Comparison of ENCODE assay signal across 23 cellular contexts in the genomic region with DNA sequence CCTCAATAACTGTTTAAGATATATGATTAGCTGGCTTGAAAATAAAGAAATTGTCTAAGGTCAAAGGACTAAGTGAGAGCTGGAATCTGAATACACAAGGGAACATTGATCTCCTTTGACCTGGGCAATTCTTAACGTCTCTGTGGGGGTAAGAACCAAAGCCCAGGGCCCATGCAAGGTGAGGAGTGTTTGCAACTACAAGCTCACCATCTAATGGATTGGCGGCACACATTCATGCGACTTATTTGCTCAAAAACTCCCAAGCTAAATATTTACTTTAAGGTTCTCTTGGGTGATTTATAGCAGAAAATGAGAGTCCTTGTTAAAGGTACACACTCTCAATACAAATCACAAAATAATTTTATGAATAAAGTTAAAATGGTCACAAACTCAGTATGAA.
DNase-seq lines count a peak whose midpoint lies in the region; ATAC-seq, FAIRE-seq and TF ChIP-seq lines count a peak whose summit lies in the region.
"Had no signal": no experiment of that assay in that cellular context is flagged by ENCODE, and none has a peak within 500 bp of the region (broad histone marks: within the 10 kb centered on the region; RNA-seq: fewer than 3 reads in every experiment).

No MANE protein-coding gene starts in this region.

- peak; percentile 65 for FAIRE-seq in A549 (lab: Jason Lieb, UNC)
- FAIRE-seq: GM19239, H54 had no signal

- H3K36me3 ChIP-seq in liver (ENCODE audit: control insufficient read depth in 4 of 4, insufficient read depth in 3 of 4, low read depth in 1 of 4, low read length in 3 of 4) (no peaks in the 10 kb centered on the region), body of pancreas (replicated peaks in 1 of 2; ENCODE audit: insufficient read depth in 1 of 2, low read depth in 2 of 2) (no peaks in the 10 kb centered on the region)

- intact Hi-C loops in body of pancreas (cut with DNase I), result no loop called here

- TF ChIP-seq POLR2A in A549 (IDR thresholded peaks at IDR 0.05; ENCODE audit: low read length), result no peak
- TF ChIP-seq POLR2A in body of pancreas (IDR thresholded peaks at IDR 0.05), result no peak

- H3K4me3 ChIP-seq in A549 (no peak overlapping the region), liver (ENCODE audit: low read depth in 1 of 3, low read length in 3 of 3) (no peak overlapping the region), body of pancreas (no peak overlapping the region)

- H3K9me3 ChIP-seq in A549, result peaks cover 5% of the 10 kb centered on the region; the same call in 2 of the 3 replicates
- no peaks in the 10 kb centered on the region for H3K9me3 ChIP-seq in liver (ENCODE audit: control insufficient read depth in 4 of 4, low read length in 3 of 4)
- H3K9me3 ChIP-seq in body of pancreas, result no peaks in the 10 kb centered on the region

- H3K4me1 ChIP-seq in A549, result peaks cover 10% of the 10 kb centered on the region
- peaks cover 2 to 11% (median 4%) of the 10 kb centered on the region in 4 donors for H3K4me1 ChIP-seq in liver (ENCODE audit: control insufficient read depth in 4 of 4, insufficient read depth in 4 of 4, low read length in 3 of 4)
- peaks cover 4% of the 10 kb centered on the region for H3K4me1 ChIP-seq in body of pancreas

- peak in 1 of 2 experiments; percentile 35 for DNase-seq in A549 (ENCODE audit: low read depth in 1 of 2, low spot score in 1 of 2)
- DNase-seq in DMS53 (lab: John Stamatoyannopoulos, UW), result peak; percentile 76
- DNase-seq in NCI-H774 (lab: John Stamatoyannopoulos, UW), result peak; percentile 3
- DNase-seq in glomerular visceral epithelial cell (ENCODE audit: extremely low spot score), result no peak
- DNase-seq in body of pancreas, result no peak
- DNase-seq in KBM-7, result no peak
- DNase-seq: C1 segment of cervical spinal cord; CD4-positive, alpha-beta memory T cell; COR-L47; Kasumi-1; MV-4-11; NCI-H1105 treated with DMSO at 0.1 percent for 48 hours; NCI-H1694 treated with DMSO at 0.1 percent for 48 hours; NCI-H2081 treated with DMSO at 0.1 percent for 48 hours; NCI-H2171; NCI-H226; NCI-H510A; NCI-H82; Right ventricle myocardium superior; RPMI8226 had no signal

- 13% methylated on average over 3 of the region's 3 CpGs for WGBS in A549 (ENCODE audit: missing lambda C conversion rate)
- WGBS in liver, result 31% methylated on average over 3 of the region's 3 CpGs
- 28 to 35% methylated on average over 3 of the region's 3 CpGs for WGBS in body of pancreas, 2 donors

- peak overlapping the region; percentile 31; the same call in 1 of the 3 replicates for H3K4me2 ChIP-seq in A549

- ATAC-seq in A549 (no peak), body of pancreas (no peak)

- CTCF ChIA-PET in A549 (lab: Yijun Ruan, JAX), result interaction anchor here (1.2 kb wide), 1 partner anchor 111 kb away, joined by 3 read pairs; no protein-coding TSS in a partner anchor

- in situ Hi-C loops in KBM-7 (cut with MboI; ENCODE audit: low pct_unique_long_range_greater_than_20kb, low sequenced_read_pairs), result no loop called here

- TF ChIP-seq CTCF in A549 (IDR thresholded peaks at IDR 0.05) (no peak), liver (IDR thresholded peaks at IDR 0.05; ENCODE audit: low read depth, low read length, missing input control) (peak; percentile 3), body of pancreas (IDR thresholded peaks at IDR 0.05) (no peak)

- no peak for TF ChIP-seq EP300 in A549 (IDR thresholded peaks at IDR 0.05)

- no peak overlapping the region for H3K9ac ChIP-seq in liver (ENCODE audit: low read depth in 1 of 2, low read length in 2 of 2)

- H3K27me3 ChIP-seq in liver (ENCODE audit: control insufficient read depth in 4 of 4, insufficient read depth in 4 of 4, low read length in 3 of 4) (no peaks in the 10 kb centered on the region), body of pancreas (no peaks in the 10 kb centered on the region)

- H3K27ac ChIP-seq in A549 (0 out of 6 replicates have a peak overlapping the region, but pooled peaks of 1 of the 2 experiments have one; percentile 11), liver (ENCODE audit: low read depth in 1 of 2, low read length in 2 of 2) (no peak overlapping the region), body of pancreas (no peak overlapping the region)

- POLR2A ChIA-PET in A549 (lab: Yijun Ruan, JAX), result no interaction called here

- no peak for TF ChIP-seq RAD21 in A549 (conservative IDR thresholded peaks at IDR 0.05 in 1 of 2, IDR thresholded peaks at IDR 0.05 in 1 of 2)
- peak; percentile 60 to 62 for TF ChIP-seq RAD21 in liver (IDR thresholded peaks at IDR 0.05)

TF ChIP-seq in A549, 52 proteins besides CTCF, POLR2A, EP300 and RAD21:
- no peak for TF ChIP-seq GATA3 (IDR thresholded peaks at IDR 0.05; ENCODE audit: borderline replicate concordance)
- TF ChIP-seq ZFP36 (IDR thresholded peaks at IDR 0.05; ENCODE audit: borderline replicate concordance, partially characterized antibody), result no peak
- TF ChIP-seq HEYL (CRISPR knock-in tag; IDR thresholded peaks at IDR 0.05), result no peak
- no peak for TF ChIP-seq POLR2AphosphoS2 (conservative IDR thresholded peaks at IDR 0.05; ENCODE audit: low read length)
- TF ChIP-seq ESRRA (IDR thresholded peaks at IDR 0.05; ENCODE audit: borderline replicate concordance, low read length), result no peak
- no peak for TF ChIP-seq RFX5 (IDR thresholded peaks at IDR 0.05)
- no peak for TF ChIP-seq HOXB5 (CRISPR knock-in tag; IDR thresholded peaks at IDR 0.05)
- TF ChIP-seq JUNB (IDR thresholded peaks at IDR 0.05), result no peak

TF ChIP-seq in liver, 16 proteins besides CTCF, POLR2A, EP300 and RAD21:
- TF ChIP-seq FOXA2 (IDR thresholded peaks at IDR 0.05) (no peak), HNF4A (conservative IDR thresholded peaks at IDR 0.05) (peak; percentile 9 to 12)

Comparison
In these comparisons a context has a peak if more than half of its experiments do, and no peak if none do; other contexts are left out.
1. DNase-seq: peak in DMS53 (single experiment) and NCI-H774 (single experiment); none in glomerular visceral epithelial cell (single experiment), body of pancreas (0 of 4) and KBM-7 (single experiment).